2 cellular contexts compared by ENCODE assay signal in the genomic region with DNA sequence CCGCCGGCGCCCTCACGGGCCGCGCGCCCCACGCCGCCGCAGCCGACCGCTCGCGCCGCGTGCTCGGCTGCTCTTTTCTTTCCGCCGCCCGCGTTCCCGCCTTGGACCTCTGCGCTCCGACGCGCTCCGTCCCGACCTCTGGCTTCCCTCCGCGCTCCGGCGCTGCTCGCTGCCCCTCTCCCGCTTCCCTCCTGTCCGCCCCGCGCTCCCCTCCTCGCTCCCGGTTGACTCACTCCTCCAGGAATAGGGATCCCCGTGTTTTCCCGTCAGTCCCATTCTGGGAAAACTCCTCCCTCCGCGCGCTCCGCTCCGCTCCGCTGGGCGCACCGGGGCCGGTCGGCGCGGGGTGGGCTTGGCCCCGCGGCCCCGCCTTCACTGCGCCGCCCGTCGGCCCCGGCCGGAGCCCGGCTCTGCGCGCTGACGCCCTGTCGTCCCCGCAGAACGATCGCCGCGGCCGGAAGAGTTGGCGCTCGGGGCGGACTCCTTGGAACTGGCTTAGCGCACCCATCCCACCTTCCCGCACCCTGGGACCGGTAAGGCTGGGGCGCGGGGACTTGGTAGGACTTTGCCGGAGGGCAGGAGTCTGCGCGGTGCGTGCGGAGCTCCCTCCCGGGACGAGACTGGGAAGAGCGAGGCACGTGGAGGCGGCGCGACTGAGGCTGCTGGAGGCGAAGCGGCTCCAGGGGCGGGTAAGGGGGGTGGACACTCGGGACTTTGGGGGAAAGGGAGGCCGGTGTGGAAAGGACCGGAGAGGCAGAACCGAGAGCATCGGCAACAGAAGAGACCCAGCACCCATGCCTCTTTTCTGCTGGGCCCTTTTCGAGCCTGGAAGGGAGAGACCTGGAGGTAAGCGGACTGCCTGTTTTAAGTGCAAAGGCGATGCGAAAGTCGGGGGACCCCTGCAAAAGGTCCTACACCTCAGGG.
TF ChIP-seq lines count a peak whose summit lies in the region.

No MANE protein-coding gene starts in this region.

TF ChIP-seq in SK-N-SH treated with all-trans-retinoic acid at 6 μM for 48 hours, 23 proteins besides CTCF, POLR2A, EP300 and RAD21:
- TF ChIP-seq ZFP3 (CRISPR knock-in tag; IDR thresholded peaks at IDR 0.05) (peak; percentile 89), ESRRG (CRISPR knock-in tag; IDR thresholded peaks at IDR 0.05) (no peak), TSHZ2 (CRISPR knock-in tag; IDR thresholded peaks at IDR 0.05) (no peak), ZNF8 (CRISPR knock-in tag; IDR thresholded peaks at IDR 0.05) (no peak)
- TF ChIP-seq, protein P1, sequence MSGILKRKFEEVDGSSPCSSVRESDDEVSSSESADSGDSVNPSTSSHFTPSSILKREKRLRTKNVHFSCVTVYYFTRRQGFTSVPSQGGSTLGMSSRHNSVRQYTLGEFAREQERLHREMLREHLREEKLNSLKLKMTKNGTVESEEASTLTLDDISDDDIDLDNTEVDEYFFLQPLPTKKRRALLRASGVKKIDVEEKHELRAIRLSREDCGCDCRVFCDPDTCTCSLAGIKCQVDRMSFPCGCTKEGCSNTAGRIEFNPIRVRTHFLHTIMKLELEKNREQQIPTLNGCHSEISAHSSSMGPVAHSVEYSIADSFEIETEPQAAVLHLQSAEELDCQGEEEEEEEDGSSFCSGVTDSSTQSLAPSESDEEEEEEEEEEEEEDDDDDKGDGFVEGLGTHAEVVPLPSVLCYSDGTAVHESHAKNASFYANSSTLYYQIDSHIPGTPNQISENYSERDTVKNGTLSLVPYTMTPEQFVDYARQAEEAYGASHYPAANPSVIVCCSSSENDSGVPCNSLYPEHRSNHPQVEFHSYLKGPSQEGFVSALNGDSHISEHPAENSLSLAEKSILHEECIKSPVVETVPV (CRISPR knock-in tag; IDR thresholded peaks at IDR 0.05), result no peak

TF ChIP-seq in H1, 55 proteins besides CTCF, POLR2A, EP300 and RAD21 (continues in another document):
- TF ChIP-seq KDM4A (IDR thresholded peaks at IDR 0.05; ENCODE audit: low read depth, low read length, severe bottlenecking) (no peak), YY1 (IDR thresholded peaks at IDR 0.05; ENCODE audit: low read depth, low read length) (no peak), TAF1 (IDR thresholded peaks at IDR 0.05; ENCODE audit: low read depth, low read length) (no peak), BRCA1 (IDR thresholded peaks at IDR 0.05; ENCODE audit: low read depth, low read length) (no peak), HDAC6 (IDR thresholded peaks at IDR 0.05; ENCODE audit: low read depth, low read length) (no peak), SP2 (IDR thresholded peaks at IDR 0.05; ENCODE audit: low read length) (no peak), GTF2F1 (IDR thresholded peaks at IDR 0.05; ENCODE audit: borderline replicate concordance, low read depth, low read length) (no peak), JUN (IDR thresholded peaks at IDR 0.05; ENCODE audit: low read depth, low read length) (no peak), SAP30 (IDR thresholded peaks at IDR 0.05; ENCODE audit: insufficient read depth, insufficient replicate concordance, low read length) (no peak), CEBPB (IDR thresholded peaks at IDR 0.05; ENCODE audit: low read depth, low read length) (no peak), RXRA (IDR thresholded peaks at IDR 0.05; ENCODE audit: insufficient read depth, low read depth, low read length) (no peak), NRF1 (IDR thresholded peaks at IDR 0.05; ENCODE audit: low read depth, low read length) (no peak), ATF3 (IDR thresholded peaks at IDR 0.05; ENCODE audit: insufficient read depth, low read depth, low read length) (no peak), SP4 (IDR thresholded peaks at IDR 0.05; ENCODE audit: low read length) (no peak), FOSL1 (IDR thresholded peaks at IDR 0.05; ENCODE audit: insufficient read depth, low read depth, low read length) (no peak), PHF8 (conservative IDR thresholded peaks at IDR 0.05; ENCODE audit: low read depth, low read length) (peak; percentile 47), EGR1 (IDR thresholded peaks at IDR 0.05; ENCODE audit: borderline replicate concordance, low read depth, low read length) (no peak), SIX5 (IDR thresholded peaks at IDR 0.05; ENCODE audit: low read depth, low read length) (no peak), RNF2 (IDR thresholded peaks at IDR 0.05; ENCODE audit: borderline replicate concordance, low read depth, low read length, missing control alignments, poor library complexity, severe bottlenecking) (peak; percentile 15), ASH2L (IDR thresholded peaks at IDR 0.05; ENCODE audit: low read length) (peak; percentile 62), EZH2 (IDR thresholded peaks at IDR 0.05; ENCODE audit: low read depth, low read length, severe bottlenecking) (peak; percentile 33), CREB1 (IDR thresholded peaks at IDR 0.05) (no peak), CBX8 (IDR thresholded peaks at IDR 0.05; ENCODE audit: borderline replicate concordance, low read depth, low read length) (no peak), SP1 (IDR thresholded peaks at IDR 0.05; ENCODE audit: low read depth, low read length) (no peak), TBP (IDR thresholded peaks at IDR 0.05; ENCODE audit: low read depth, low read length) (peak; percentile 7; the same call in 1 of the 2 replicates), TAF7 (optimal IDR thresholded peaks at IDR 0.05; ENCODE audit: borderline replicate concordance, low read depth, low read length) (no peak), GABPA (IDR thresholded peaks at IDR 0.05; ENCODE audit: borderline replicate concordance, insufficient read depth, low read length) (no peak), TCF12 (IDR thresholded peaks at IDR 0.05; ENCODE audit: low read depth, low read length) (no peak), BCL11A (IDR thresholded peaks at IDR 0.05; ENCODE audit: low read depth in 2 of 2, low read length in 2 of 2) (no peak), NANOG (IDR thresholded peaks at IDR 0.05; ENCODE audit: insufficient read depth, low read depth, low read length, poor library complexity, severe bottlenecking) (no peak), SRF (IDR thresholded peaks at IDR 0.05; ENCODE audit: low read depth, low read length) (no peak), CBX5 (IDR thresholded peaks at IDR 0.05; ENCODE audit: low read depth, low read length) (no peak), SIN3A (conservative IDR thresholded peaks at IDR 0.05 in 1 of 2, IDR thresholded peaks at IDR 0.05 in 1 of 2; ENCODE audit: low read depth in 1 of 2, low read length in 2 of 2) (no peak; a peak in 2 of 4 replicates), KDM1A (IDR thresholded peaks at IDR 0.05; ENCODE audit: borderline replicate concordance, low read length) (no peak), CTBP2 (IDR thresholded peaks at IDR 0.05; ENCODE audit: borderline replicate concordance, insufficient read depth, insufficient read length, low read length) (no peak), CHD1 (IDR thresholded peaks at IDR 0.05; ENCODE audit: low read depth, low read length) (no peak), SUZ12 (IDR thresholded peaks at IDR 0.05; ENCODE audit: low read length) (0 out of 2 replicates have a peak, but pooled peaks have one; percentile 10), RBBP5 (IDR thresholded peaks at IDR 0.05; ENCODE audit: borderline replicate concordance, low read depth, low read length) (peak; percentile 55; the same call in 1 of the 2 replicates), BACH1 (IDR thresholded peaks at IDR 0.05; ENCODE audit: low read length) (no peak), RFX5 (IDR thresholded peaks at IDR 0.05; ENCODE audit: borderline replicate concordance, low read depth, low read length) (no peak), POLR2AphosphoS5 (IDR thresholded peaks at IDR 0.05; ENCODE audit: low read depth, low read length) (0 out of 2 replicates have a peak, but pooled peaks have one; percentile 69), JUND (IDR thresholded peaks at IDR 0.05; ENCODE audit: low read length) (no peak), HDAC2 (IDR thresholded peaks at IDR 0.05; ENCODE audit: borderline replicate concordance in 1 of 2, low read depth in 2 of 2, low read length in 2 of 2) (no peak)
- TF ChIP-seq, protein P2, sequence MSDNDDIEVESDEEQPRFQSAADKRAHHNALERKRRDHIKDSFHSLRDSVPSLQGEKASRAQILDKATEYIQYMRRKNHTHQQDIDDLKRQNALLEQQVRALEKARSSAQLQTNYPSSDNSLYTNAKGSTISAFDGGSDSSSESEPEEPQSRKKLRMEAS (IDR thresholded peaks at IDR 0.05), result peak; percentile 86
- TF ChIP-seq, protein P3, sequence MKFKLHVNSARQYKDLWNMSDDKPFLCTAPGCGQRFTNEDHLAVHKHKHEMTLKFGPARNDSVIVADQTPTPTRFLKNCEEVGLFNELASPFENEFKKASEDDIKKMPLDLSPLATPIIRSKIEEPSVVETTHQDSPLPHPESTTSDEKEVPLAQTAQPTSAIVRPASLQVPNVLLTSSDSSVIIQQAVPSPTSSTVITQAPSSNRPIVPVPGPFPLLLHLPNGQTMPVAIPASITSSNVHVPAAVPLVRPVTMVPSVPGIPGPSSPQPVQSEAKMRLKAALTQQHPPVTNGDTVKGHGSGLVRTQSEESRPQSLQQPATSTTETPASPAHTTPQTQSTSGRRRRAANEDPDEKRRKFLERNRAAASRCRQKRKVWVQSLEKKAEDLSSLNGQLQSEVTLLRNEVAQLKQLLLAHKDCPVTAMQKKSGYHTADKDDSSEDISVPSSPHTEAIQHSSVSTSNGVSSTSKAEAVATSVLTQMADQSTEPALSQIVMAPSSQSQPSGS (IDR thresholded peaks at IDR 0.05; ENCODE audit: low read length), result no peak
- TF ChIP-seq, protein P4, sequence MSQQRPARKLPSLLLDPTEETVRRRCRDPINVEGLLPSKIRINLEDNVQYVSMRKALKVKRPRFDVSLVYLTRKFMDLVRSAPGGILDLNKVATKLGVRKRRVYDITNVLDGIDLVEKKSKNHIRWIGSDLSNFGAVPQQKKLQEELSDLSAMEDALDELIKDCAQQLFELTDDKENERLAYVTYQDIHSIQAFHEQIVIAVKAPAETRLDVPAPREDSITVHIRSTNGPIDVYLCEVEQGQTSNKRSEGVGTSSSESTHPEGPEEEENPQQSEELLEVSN (IDR thresholded peaks at IDR 0.05), result peak; percentile 89
- TF ChIP-seq, protein P5, sequence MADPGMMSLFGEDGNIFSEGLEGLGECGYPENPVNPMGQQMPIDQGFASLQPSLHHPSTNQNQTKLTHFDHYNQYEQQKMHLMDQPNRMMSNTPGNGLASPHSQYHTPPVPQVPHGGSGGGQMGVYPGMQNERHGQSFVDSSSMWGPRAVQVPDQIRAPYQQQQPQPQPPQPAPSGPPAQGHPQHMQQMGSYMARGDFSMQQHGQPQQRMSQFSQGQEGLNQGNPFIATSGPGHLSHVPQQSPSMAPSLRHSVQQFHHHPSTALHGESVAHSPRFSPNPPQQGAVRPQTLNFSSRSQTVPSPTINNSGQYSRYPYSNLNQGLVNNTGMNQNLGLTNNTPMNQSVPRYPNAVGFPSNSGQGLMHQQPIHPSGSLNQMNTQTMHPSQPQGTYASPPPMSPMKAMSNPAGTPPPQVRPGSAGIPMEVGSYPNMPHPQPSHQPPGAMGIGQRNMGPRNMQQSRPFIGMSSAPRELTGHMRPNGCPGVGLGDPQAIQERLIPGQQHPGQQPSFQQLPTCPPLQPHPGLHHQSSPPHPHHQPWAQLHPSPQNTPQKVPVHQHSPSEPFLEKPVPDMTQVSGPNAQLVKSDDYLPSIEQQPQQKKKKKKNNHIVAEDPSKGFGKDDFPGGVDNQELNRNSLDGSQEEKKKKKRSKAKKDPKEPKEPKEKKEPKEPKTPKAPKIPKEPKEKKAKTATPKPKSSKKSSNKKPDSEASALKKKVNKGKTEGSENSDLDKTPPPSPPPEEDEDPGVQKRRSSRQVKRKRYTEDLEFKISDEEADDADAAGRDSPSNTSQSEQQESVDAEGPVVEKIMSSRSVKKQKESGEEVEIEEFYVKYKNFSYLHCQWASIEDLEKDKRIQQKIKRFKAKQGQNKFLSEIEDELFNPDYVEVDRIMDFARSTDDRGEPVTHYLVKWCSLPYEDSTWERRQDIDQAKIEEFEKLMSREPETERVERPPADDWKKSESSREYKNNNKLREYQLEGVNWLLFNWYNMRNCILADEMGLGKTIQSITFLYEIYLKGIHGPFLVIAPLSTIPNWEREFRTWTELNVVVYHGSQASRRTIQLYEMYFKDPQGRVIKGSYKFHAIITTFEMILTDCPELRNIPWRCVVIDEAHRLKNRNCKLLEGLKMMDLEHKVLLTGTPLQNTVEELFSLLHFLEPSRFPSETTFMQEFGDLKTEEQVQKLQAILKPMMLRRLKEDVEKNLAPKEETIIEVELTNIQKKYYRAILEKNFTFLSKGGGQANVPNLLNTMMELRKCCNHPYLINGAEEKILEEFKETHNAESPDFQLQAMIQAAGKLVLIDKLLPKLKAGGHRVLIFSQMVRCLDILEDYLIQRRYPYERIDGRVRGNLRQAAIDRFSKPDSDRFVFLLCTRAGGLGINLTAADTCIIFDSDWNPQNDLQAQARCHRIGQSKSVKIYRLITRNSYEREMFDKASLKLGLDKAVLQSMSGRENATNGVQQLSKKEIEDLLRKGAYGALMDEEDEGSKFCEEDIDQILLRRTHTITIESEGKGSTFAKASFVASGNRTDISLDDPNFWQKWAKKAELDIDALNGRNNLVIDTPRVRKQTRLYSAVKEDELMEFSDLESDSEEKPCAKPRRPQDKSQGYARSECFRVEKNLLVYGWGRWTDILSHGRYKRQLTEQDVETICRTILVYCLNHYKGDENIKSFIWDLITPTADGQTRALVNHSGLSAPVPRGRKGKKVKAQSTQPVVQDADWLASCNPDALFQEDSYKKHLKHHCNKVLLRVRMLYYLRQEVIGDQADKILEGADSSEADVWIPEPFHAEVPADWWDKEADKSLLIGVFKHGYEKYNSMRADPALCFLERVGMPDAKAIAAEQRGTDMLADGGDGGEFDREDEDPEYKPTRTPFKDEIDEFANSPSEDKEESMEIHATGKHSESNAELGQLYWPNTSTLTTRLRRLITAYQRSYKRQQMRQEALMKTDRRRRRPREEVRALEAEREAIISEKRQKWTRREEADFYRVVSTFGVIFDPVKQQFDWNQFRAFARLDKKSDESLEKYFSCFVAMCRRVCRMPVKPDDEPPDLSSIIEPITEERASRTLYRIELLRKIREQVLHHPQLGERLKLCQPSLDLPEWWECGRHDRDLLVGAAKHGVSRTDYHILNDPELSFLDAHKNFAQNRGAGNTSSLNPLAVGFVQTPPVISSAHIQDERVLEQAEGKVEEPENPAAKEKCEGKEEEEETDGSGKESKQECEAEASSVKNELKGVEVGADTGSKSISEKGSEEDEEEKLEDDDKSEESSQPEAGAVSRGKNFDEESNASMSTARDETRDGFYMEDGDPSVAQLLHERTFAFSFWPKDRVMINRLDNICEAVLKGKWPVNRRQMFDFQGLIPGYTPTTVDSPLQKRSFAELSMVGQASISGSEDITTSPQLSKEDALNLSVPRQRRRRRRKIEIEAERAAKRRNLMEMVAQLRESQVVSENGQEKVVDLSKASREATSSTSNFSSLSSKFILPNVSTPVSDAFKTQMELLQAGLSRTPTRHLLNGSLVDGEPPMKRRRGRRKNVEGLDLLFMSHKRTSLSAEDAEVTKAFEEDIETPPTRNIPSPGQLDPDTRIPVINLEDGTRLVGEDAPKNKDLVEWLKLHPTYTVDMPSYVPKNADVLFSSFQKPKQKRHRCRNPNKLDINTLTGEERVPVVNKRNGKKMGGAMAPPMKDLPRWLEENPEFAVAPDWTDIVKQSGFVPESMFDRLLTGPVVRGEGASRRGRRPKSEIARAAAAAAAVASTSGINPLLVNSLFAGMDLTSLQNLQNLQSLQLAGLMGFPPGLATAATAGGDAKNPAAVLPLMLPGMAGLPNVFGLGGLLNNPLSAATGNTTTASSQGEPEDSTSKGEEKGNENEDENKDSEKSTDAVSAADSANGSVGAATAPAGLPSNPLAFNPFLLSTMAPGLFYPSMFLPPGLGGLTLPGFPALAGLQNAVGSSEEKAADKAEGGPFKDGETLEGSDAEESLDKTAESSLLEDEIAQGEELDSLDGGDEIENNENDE (IDR thresholded peaks at IDR 0.05; ENCODE audit: insufficient replicate concordance, low read length), result no peak
